In the genomic region with DNA sequence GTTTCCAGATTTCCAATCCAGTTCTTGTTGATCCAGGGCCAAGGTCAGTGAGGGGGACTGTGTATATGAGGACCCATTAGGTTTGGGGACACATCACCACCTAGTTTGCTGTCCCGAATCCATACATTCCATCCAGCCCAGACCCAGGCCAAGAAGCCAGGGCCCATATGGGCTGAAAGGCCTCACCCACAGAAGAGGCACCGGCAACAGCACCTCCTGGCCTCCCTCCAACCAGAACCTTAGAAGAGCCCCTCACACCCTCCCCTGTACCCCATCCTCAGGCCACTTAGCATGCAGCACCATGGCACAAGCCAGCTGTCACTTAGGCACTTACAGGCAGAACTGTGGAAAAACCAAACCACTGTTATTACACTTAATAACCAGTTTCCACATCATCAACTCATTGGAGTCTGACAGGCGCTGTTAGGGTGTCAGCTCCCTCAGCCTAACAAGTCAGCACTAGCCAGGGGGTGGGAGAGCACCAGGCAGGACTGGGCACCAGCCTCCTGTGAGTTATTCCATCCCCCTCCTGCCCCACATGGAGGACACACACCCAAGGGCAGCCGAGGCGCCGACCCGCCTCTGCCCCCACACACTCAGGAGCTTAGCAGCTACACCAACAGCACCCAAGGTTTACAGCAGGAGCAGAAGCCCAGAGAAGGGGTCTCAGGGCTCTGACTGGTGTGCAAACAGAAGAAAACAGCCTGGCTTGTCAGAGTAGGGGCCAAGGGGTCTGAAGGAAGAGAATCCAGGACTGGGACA, we compare ENCODE assay signal across 10 cellular contexts.
"Had no signal": no experiment of that assay in that cellular context is flagged by ENCODE, and none has a peak within 500 bp of the region (broad histone marks: within the 10 kb centered on the region; RNA-seq: fewer than 3 reads in every experiment).

No MANE protein-coding gene starts in this region.

- H3K4me1 ChIP-seq: stomach, upper lobe of right lung had no signal

- H3K36me3 Mint-ChIP-seq: activated naive CD4-positive, alpha-beta T cell treated with anti-CD3 and anti-CD28 coated beads, Interleukin-2, amount 50 U/mL, for 24 hours; naive B cell had no signal

- H3K27me3 ChIP-seq: neutrophil had no signal

- H3K4me3 Mint-ChIP-seq: activated B cell treated with CpG ODN at 0.5 μM for 24 hours; activated naive CD4-positive, alpha-beta T cell treated with anti-CD3 and anti-CD28 coated beads, Interleukin-2, amount 50 U/mL, for 24 hours; activated T-cell treated with anti-CD3 and anti-CD28 coated beads, Interleukin-2, amount 50 U/mL, for 24 hours; naive B cell had no signal

- H3K27ac Mint-ChIP-seq: activated B cell treated with CpG ODN at 0.5 μM for 24 hours; activated naive CD4-positive, alpha-beta T cell treated with anti-CD3 and anti-CD28 coated beads, Interleukin-2, amount 50 U/mL, for 24 hours; activated T-cell treated with anti-CD3 and anti-CD28 coated beads, Interleukin-2, amount 50 U/mL, for 24 hours; naive B cell had no signal

- H3K27ac ChIP-seq: hepatocyte, neutrophil, stomach, thoracic aorta, upper lobe of right lung had no signal

- H3K4me1 Mint-ChIP-seq: activated B cell treated with CpG ODN at 0.5 μM for 24 hours; activated naive CD4-positive, alpha-beta T cell treated with anti-CD3 and anti-CD28 coated beads, Interleukin-2, amount 50 U/mL, for 24 hours had no signal

- H3K36me3 ChIP-seq: neutrophil, stomach, thoracic aorta, upper lobe of right lung had no signal

- H3K4me3 ChIP-seq: hepatocyte, stomach, thoracic aorta, upper lobe of right lung had no signal

- H3K9me3 Mint-ChIP-seq: activated B cell treated with CpG ODN at 0.5 μM for 24 hours; activated naive CD4-positive, alpha-beta T cell treated with anti-CD3 and anti-CD28 coated beads, Interleukin-2, amount 50 U/mL, for 24 hours; activated T-cell treated with anti-CD3 and anti-CD28 coated beads, Interleukin-2, amount 50 U/mL, for 24 hours had no signal

- H3K9me3 ChIP-seq: neutrophil, thoracic aorta, upper lobe of right lung had no signal

- DNase-seq: activated B cell treated with CpG ODN at 0.5 μM for 24 hours; naive B cell; stimulated activated CD4-positive, alpha-beta T cell treated with anti-CD3 and anti-CD28 coated beads, Interleukin-12 subunit alpha, Interleukin-12 subunit beta, amount 100 ng/mL, for 4 hours had no signal

- H3K27me3 Mint-ChIP-seq: activated B cell treated with CpG ODN at 0.5 μM for 24 hours had no signal
